Comparison of ENCODE assay signal across 2 cellular contexts in genomic region chr15:62977952-62978811, GRCh38.
TF ChIP-seq lines count a peak whose summit lies in the region.

No MANE protein-coding gene starts in this region.

TF ChIP-seq in PFSK-1, 5 proteins besides CTCF, POLR2A, EP300 and RAD21 (continued from another document):
- TF ChIP-seq, protein P1, sequence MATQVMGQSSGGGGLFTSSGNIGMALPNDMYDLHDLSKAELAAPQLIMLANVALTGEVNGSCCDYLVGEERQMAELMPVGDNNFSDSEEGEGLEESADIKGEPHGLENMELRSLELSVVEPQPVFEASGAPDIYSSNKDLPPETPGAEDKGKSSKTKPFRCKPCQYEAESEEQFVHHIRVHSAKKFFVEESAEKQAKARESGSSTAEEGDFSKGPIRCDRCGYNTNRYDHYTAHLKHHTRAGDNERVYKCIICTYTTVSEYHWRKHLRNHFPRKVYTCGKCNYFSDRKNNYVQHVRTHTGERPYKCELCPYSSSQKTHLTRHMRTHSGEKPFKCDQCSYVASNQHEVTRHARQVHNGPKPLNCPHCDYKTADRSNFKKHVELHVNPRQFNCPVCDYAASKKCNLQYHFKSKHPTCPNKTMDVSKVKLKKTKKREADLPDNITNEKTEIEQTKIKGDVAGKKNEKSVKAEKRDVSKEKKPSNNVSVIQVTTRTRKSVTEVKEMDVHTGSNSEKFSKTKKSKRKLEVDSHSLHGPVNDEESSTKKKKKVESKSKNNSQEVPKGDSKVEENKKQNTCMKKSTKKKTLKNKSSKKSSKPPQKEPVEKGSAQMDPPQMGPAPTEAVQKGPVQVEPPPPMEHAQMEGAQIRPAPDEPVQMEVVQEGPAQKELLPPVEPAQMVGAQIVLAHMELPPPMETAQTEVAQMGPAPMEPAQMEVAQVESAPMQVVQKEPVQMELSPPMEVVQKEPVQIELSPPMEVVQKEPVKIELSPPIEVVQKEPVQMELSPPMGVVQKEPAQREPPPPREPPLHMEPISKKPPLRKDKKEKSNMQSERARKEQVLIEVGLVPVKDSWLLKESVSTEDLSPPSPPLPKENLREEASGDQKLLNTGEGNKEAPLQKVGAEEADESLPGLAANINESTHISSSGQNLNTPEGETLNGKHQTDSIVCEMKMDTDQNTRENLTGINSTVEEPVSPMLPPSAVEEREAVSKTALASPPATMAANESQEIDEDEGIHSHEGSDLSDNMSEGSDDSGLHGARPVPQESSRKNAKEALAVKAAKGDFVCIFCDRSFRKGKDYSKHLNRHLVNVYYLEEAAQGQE (IDR thresholded peaks at IDR 0.05; ENCODE audit: insufficient read depth in 1 of 2, low read depth in 2 of 2, low read length in 2 of 2): peak; percentile 44 to 66; a peak in 2 of 4 replicates
- TF ChIP-seq TAF1 (IDR thresholded peaks at IDR 0.05; ENCODE audit: borderline replicate concordance, insufficient read depth, low read length) (no peak), SIN3A (IDR thresholded peaks at IDR 0.05; ENCODE audit: borderline replicate concordance, insufficient read depth, low read length) (peak; percentile 68; the same call in 1 of the 2 replicates)

TF ChIP-seq in H1, 55 proteins besides CTCF, POLR2A, EP300 and RAD21 (continued from another document):
- TF ChIP-seq HDAC6 (IDR thresholded peaks at IDR 0.05; ENCODE audit: low read depth, low read length) (no peak), SRF (IDR thresholded peaks at IDR 0.05; ENCODE audit: low read depth, low read length) (no peak), JUN (IDR thresholded peaks at IDR 0.05; ENCODE audit: low read depth, low read length) (no peak), SP4 (IDR thresholded peaks at IDR 0.05; ENCODE audit: low read length) (no peak), MAFK (IDR thresholded peaks at IDR 0.05; ENCODE audit: low read depth, low read length) (no peak), RXRA (IDR thresholded peaks at IDR 0.05; ENCODE audit: insufficient read depth, low read depth, low read length) (no peak), SUZ12 (IDR thresholded peaks at IDR 0.05; ENCODE audit: low read length) (no peak), CHD2 (IDR thresholded peaks at IDR 0.05; ENCODE audit: low read length) (no peak), TEAD4 (IDR thresholded peaks at IDR 0.05; ENCODE audit: low read depth, low read length) (no peak), E2F6 (IDR thresholded peaks at IDR 0.05) (no peak), ASH2L (IDR thresholded peaks at IDR 0.05; ENCODE audit: low read length) (no peak), RFX5 (IDR thresholded peaks at IDR 0.05; ENCODE audit: borderline replicate concordance, low read depth, low read length) (no peak), POU5F1 (IDR thresholded peaks at IDR 0.05; ENCODE audit: low read depth, low read length) (no peak), EZH2 (IDR thresholded peaks at IDR 0.05; ENCODE audit: low read depth, low read length, severe bottlenecking) (no peak), CEBPB (IDR thresholded peaks at IDR 0.05; ENCODE audit: low read depth, low read length) (no peak), MAX (IDR thresholded peaks at IDR 0.05) (no peak)
- TF ChIP-seq, protein P2, sequence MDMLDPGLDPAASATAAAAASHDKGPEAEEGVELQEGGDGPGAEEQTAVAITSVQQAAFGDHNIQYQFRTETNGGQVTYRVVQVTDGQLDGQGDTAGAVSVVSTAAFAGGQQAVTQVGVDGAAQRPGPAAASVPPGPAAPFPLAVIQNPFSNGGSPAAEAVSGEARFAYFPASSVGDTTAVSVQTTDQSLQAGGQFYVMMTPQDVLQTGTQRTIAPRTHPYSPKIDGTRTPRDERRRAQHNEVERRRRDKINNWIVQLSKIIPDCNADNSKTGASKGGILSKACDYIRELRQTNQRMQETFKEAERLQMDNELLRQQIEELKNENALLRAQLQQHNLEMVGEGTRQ (IDR thresholded peaks at IDR 0.05; ENCODE audit: low read length): no peak
